1 cellular context compared by ENCODE assay signal in the genomic region with DNA sequence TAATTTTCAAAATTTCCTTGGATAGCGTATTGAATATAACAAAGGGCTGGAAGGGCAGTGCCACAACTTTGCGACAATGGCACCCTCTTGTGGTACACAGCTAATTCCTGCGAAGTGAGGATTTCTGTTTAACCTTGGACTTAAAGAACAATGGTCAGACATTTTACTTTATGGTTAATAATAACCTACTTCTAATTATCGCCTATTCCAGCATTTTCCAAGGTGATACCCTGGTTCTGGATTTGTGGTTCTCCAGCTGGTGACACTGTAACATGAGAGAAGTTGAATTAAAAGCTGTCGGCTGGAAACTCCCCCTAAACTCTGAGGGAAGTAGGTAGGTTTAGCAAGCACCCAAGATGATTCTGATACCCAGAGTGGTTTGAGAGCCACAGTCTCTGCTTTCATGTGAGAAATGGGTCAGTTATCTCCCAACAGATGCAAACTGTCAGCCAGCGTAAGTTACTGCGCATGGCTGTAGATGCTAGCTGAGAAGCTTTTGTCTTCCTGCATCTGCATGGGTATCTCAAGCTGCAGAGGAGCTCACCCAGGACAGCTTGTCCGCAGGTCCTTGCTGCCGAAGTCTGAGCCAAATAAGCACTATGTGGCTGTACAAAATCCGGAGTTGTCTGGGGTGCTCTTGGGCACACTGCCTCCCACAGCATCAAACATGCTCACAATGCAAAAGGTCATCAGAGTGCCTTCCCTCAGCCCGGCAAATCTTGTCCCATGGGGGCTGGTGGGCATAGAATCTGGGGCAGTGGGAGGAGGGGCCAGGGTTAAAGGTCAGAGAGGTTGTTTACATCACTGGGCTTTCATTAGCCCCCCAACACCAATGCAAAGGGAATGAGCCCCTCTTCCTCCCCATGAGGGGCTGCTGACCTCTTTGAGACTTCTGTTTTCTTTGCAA.
TF ChIP-seq lines count a peak whose summit lies in the region.

No MANE protein-coding gene starts in this region.

TF ChIP-seq in endothelial cell of umbilical vein, 7 proteins besides CTCF, POLR2A, EP300 and RAD21:
- no peak for TF ChIP-seq JUN (IDR thresholded peaks at IDR 0.05; ENCODE audit: borderline replicate concordance, insufficient read depth, insufficient read length, low read depth)
- no peak for TF ChIP-seq MYC (IDR thresholded peaks at IDR 0.05; ENCODE audit: low read depth, low read length)
- TF ChIP-seq, protein P1, sequence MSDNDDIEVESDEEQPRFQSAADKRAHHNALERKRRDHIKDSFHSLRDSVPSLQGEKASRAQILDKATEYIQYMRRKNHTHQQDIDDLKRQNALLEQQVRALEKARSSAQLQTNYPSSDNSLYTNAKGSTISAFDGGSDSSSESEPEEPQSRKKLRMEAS (IDR thresholded peaks at IDR 0.05; ENCODE audit: insufficient read depth, insufficient read length), result no peak
- no peak for TF ChIP-seq EZH2 (IDR thresholded peaks at IDR 0.05; ENCODE audit: borderline replicate concordance, low read depth, low read length, severe bottlenecking)
- no peak for TF ChIP-seq GATA2 (IDR thresholded peaks at IDR 0.05; ENCODE audit: insufficient read depth, insufficient read length, low read depth, low read length)
- TF ChIP-seq FOS (IDR thresholded peaks at IDR 0.05; ENCODE audit: borderline replicate concordance, insufficient read depth, low read length), result no peak
- no peak for TF ChIP-seq POLR2AphosphoS5 (IDR thresholded peaks at IDR 0.05; ENCODE audit: insufficient read depth, low read depth, low read length)
